In genomic region chr7:108586274-108586710, GRCh38 we compare ENCODE assay signal across 1 cellular context.
A peak's percentile ranks its signal among the peaks of the same experiment; 100 is the strongest.
TF ChIP-seq lines count a peak whose summit lies in the region.

No MANE protein-coding gene starts in this region.

TF ChIP-seq in K562, 482 proteins besides CTCF, POLR2A, EP300 and RAD21 (continued from another document and continues in another):
- TF ChIP-seq, protein P1, sequence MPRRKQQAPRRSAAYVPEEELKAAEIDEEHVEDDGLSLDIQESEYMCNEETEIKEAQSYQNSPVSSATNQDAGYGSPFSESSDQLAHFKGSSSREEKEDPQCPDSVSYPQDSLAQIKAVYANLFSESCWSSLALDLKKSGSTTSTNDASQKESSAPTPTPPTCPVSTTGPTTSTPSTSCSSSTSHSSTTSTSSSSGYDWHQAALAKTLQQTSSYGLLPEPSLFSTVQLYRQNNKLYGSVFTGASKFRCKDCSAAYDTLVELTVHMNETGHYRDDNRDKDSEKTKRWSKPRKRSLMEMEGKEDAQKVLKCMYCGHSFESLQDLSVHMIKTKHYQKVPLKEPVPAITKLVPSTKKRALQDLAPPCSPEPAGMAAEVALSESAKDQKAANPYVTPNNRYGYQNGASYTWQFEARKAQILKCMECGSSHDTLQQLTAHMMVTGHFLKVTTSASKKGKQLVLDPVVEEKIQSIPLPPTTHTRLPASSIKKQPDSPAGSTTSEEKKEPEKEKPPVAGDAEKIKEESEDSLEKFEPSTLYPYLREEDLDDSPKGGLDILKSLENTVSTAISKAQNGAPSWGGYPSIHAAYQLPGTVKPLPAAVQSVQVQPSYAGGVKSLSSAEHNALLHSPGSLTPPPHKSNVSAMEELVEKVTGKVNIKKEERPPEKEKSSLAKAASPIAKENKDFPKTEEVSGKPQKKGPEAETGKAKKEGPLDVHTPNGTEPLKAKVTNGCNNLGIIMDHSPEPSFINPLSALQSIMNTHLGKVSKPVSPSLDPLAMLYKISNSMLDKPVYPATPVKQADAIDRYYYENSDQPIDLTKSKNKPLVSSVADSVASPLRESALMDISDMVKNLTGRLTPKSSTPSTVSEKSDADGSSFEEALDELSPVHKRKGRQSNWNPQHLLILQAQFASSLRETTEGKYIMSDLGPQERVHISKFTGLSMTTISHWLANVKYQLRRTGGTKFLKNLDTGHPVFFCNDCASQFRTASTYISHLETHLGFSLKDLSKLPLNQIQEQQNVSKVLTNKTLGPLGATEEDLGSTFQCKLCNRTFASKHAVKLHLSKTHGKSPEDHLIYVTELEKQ (CRISPR knock-in tag; IDR thresholded peaks at IDR 0.05): no peak
- TF ChIP-seq MAFG (tag; conservative IDR thresholded peaks at IDR 0.05) (no peak), POLR2AphosphoS5 (IDR thresholded peaks at IDR 0.05; ENCODE audit: control insufficient read depth, insufficient read depth, low read depth, low read length) (peak; percentile 61; the same call in 1 of the 2 replicates), ZNF146 (CRISPR knock-in tag; IDR thresholded peaks at IDR 0.05; ENCODE audit: unreplicated experiment) (no peak), MTA2 (IDR thresholded peaks at IDR 0.05; ENCODE audit: low read depth) (peak; percentile 94), XRCC5 (IDR thresholded peaks at IDR 0.05; ENCODE audit: low read depth, low read length) (no peak), E2F4 (CRISPR knock-in tag; IDR thresholded peaks at IDR 0.05; ENCODE audit: low read depth) (no peak), NFATC3 (IDR thresholded peaks at IDR 0.05) (peak; percentile 66; the same call in 1 of the 2 replicates), KHSRP (IDR thresholded peaks at IDR 0.05) (peak; percentile 77; the same call in 1 of the 2 replicates), HINFP (tag; conservative IDR thresholded peaks at IDR 0.05; ENCODE audit: low read depth) (peak; percentile 63; the same call in 1 of the 2 replicates), NUFIP1 (IDR thresholded peaks at IDR 0.05; ENCODE audit: partially characterized antibody) (no peak), MLLT1 (IDR thresholded peaks at IDR 0.05) (peak; percentile 56 to 61; a peak in 2 of 4 replicates), ZNF584 (CRISPR knock-in tag; IDR thresholded peaks at IDR 0.05; ENCODE audit: low read depth) (no peak), RB1 (IDR thresholded peaks at IDR 0.05; ENCODE audit: low read depth) (no peak), ARID4B (CRISPR knock-in tag; IDR thresholded peaks at IDR 0.05) (no peak), ZFP1 (CRISPR knock-in tag; IDR thresholded peaks at IDR 0.05) (no peak), ZNF311 (CRISPR knock-in tag; IDR thresholded peaks at IDR 0.05) (no peak), EGR1 (conservative IDR thresholded peaks at IDR 0.05) (no peak)
- TF ChIP-seq, protein P2, sequence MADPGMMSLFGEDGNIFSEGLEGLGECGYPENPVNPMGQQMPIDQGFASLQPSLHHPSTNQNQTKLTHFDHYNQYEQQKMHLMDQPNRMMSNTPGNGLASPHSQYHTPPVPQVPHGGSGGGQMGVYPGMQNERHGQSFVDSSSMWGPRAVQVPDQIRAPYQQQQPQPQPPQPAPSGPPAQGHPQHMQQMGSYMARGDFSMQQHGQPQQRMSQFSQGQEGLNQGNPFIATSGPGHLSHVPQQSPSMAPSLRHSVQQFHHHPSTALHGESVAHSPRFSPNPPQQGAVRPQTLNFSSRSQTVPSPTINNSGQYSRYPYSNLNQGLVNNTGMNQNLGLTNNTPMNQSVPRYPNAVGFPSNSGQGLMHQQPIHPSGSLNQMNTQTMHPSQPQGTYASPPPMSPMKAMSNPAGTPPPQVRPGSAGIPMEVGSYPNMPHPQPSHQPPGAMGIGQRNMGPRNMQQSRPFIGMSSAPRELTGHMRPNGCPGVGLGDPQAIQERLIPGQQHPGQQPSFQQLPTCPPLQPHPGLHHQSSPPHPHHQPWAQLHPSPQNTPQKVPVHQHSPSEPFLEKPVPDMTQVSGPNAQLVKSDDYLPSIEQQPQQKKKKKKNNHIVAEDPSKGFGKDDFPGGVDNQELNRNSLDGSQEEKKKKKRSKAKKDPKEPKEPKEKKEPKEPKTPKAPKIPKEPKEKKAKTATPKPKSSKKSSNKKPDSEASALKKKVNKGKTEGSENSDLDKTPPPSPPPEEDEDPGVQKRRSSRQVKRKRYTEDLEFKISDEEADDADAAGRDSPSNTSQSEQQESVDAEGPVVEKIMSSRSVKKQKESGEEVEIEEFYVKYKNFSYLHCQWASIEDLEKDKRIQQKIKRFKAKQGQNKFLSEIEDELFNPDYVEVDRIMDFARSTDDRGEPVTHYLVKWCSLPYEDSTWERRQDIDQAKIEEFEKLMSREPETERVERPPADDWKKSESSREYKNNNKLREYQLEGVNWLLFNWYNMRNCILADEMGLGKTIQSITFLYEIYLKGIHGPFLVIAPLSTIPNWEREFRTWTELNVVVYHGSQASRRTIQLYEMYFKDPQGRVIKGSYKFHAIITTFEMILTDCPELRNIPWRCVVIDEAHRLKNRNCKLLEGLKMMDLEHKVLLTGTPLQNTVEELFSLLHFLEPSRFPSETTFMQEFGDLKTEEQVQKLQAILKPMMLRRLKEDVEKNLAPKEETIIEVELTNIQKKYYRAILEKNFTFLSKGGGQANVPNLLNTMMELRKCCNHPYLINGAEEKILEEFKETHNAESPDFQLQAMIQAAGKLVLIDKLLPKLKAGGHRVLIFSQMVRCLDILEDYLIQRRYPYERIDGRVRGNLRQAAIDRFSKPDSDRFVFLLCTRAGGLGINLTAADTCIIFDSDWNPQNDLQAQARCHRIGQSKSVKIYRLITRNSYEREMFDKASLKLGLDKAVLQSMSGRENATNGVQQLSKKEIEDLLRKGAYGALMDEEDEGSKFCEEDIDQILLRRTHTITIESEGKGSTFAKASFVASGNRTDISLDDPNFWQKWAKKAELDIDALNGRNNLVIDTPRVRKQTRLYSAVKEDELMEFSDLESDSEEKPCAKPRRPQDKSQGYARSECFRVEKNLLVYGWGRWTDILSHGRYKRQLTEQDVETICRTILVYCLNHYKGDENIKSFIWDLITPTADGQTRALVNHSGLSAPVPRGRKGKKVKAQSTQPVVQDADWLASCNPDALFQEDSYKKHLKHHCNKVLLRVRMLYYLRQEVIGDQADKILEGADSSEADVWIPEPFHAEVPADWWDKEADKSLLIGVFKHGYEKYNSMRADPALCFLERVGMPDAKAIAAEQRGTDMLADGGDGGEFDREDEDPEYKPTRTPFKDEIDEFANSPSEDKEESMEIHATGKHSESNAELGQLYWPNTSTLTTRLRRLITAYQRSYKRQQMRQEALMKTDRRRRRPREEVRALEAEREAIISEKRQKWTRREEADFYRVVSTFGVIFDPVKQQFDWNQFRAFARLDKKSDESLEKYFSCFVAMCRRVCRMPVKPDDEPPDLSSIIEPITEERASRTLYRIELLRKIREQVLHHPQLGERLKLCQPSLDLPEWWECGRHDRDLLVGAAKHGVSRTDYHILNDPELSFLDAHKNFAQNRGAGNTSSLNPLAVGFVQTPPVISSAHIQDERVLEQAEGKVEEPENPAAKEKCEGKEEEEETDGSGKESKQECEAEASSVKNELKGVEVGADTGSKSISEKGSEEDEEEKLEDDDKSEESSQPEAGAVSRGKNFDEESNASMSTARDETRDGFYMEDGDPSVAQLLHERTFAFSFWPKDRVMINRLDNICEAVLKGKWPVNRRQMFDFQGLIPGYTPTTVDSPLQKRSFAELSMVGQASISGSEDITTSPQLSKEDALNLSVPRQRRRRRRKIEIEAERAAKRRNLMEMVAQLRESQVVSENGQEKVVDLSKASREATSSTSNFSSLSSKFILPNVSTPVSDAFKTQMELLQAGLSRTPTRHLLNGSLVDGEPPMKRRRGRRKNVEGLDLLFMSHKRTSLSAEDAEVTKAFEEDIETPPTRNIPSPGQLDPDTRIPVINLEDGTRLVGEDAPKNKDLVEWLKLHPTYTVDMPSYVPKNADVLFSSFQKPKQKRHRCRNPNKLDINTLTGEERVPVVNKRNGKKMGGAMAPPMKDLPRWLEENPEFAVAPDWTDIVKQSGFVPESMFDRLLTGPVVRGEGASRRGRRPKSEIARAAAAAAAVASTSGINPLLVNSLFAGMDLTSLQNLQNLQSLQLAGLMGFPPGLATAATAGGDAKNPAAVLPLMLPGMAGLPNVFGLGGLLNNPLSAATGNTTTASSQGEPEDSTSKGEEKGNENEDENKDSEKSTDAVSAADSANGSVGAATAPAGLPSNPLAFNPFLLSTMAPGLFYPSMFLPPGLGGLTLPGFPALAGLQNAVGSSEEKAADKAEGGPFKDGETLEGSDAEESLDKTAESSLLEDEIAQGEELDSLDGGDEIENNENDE (IDR thresholded peaks at IDR 0.05; ENCODE audit: low read depth, low read length): no peak
- TF ChIP-seq, protein P3, sequence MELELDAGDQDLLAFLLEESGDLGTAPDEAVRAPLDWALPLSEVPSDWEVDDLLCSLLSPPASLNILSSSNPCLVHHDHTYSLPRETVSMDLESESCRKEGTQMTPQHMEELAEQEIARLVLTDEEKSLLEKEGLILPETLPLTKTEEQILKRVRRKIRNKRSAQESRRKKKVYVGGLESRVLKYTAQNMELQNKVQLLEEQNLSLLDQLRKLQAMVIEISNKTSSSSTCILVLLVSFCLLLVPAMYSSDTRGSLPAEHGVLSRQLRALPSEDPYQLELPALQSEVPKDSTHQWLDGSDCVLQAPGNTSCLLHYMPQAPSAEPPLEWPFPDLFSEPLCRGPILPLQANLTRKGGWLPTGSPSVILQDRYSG (tag; conservative IDR thresholded peaks at IDR 0.05; ENCODE audit: low read depth): no peak
- TF ChIP-seq, protein P4, sequence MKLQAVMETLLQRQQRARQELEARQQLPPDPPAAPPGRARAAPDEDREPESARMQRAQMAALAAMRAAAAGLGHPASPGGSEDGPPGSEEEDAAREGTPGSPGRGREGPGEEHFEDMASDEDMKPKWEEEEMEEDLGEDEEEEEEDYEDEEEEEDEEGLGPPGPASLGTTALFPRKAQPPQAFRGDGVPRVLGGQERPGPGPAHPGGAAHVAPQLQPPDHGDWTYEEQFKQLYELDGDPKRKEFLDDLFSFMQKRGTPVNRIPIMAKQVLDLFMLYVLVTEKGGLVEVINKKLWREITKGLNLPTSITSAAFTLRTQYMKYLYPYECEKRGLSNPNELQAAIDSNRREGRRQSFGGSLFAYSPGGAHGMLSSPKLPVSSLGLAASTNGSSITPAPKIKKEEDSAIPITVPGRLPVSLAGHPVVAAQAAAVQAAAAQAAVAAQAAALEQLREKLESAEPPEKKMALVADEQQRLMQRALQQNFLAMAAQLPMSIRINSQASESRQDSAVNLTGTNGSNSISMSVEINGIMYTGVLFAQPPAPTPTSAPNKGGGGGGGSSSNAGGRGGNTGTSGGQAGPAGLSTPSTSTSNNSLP (IDR thresholded peaks at IDR 0.05; ENCODE audit: borderline replicate concordance, low read depth, low read length): 0 out of 2 replicates have a peak, but pooled peaks have one; percentile 12
